In genomic region chr10:11746883-11747539, GRCh38 we compare ENCODE assay signal across 12 cellular contexts. TPM values are rescaled to one million over a fixed set of nuclear protein-coding genes. Genes with fewer than 3 reads are reported as not detected.
A peak's percentile ranks its signal among the peaks of the same experiment; 100 is the strongest.
DNase-seq lines count a peak whose midpoint lies in the region; ATAC-seq and TF ChIP-seq lines count a peak whose summit lies in the region.
"Had no signal": no experiment of that assay in that cellular context is flagged by ENCODE, and none has a peak within 500 bp of the region (broad histone marks: within the 10 kb centered on the region; RNA-seq: fewer than 3 reads in every experiment).

No MANE protein-coding gene starts in this region.

- intact Hi-C loops in tibial artery (cut with DNase I; ENCODE audit: low total_unique reads): no loop called here
- intact Hi-C loops in activated CD4-positive, alpha-beta T cell treated with anti-CD3 and anti-CD28 coated beads for 36 hours (cut with DNase I, micrococcal nuclease): no loop called here
- intact Hi-C loops in activated T-helper 1 cell treated with anti-CD3 and anti-CD28 coated beads, Interleukin-12 subunit alpha, Interleukin-12 subunit beta, Interleukin-2, Interleukin-4 antibody, amounts not matched to agents 30 ng/mL and 10 ng/mL and 1 ng/mL, durations not matched to agents 14 hours and 24 hours and 36 hours (cut with micrococcal nuclease): no loop called here

- POLR2A ChIA-PET in activated CD4-positive, alpha-beta T cell treated with anti-CD3 and anti-CD28 coated beads for 36 hours (lab: Charles Lee): no interaction called here

- peaks cover 1% of the 10 kb centered on the region for H3K27me3 Mint-ChIP-seq in activated CD4-positive, alpha-beta T cell treated with anti-CD3 and anti-CD28 coated beads for 36 hours
- peaks cover 27% of the 10 kb centered on the region for H3K27me3 Mint-ChIP-seq in activated T-helper 1 cell treated with anti-CD3 and anti-CD28 coated beads, Interleukin-12 subunit alpha, Interleukin-12 subunit beta, Interleukin-2, Interleukin-4 antibody, amounts not matched to agents 30 ng/mL and 10 ng/mL and 1 ng/mL, durations not matched to agents 14 hours and 24 hours and 36 hours (ENCODE audit: insufficient read depth)
- H3K27me3 Mint-ChIP-seq: CD4-positive, alpha-beta T cell had no signal

- peak in 1 of 2 donors; percentile 4 for TF ChIP-seq RAD21 in liver (IDR thresholded peaks at IDR 0.05)

- H3K36me3 ChIP-seq in liver (ENCODE audit: control insufficient read depth in 4 of 4, insufficient read depth in 3 of 4, low read depth in 1 of 4, low read length in 3 of 4): peaks cover 1 to 14% (median 10%) of the 10 kb centered on the region in 4 donors
- peaks cover 0 to 8% (median 0%) of the 10 kb centered on the region in 3 donors for H3K36me3 ChIP-seq in tibial artery

- H3K9ac ChIP-seq in liver (ENCODE audit: low read depth in 1 of 2, low read length in 2 of 2): peak overlapping the region; percentile 36 to 42

- H3K36me3 Mint-ChIP-seq in activated CD4-positive, alpha-beta T cell treated with anti-CD3 and anti-CD28 coated beads for 36 hours (ENCODE audit: low read depth): no peaks in the 10 kb centered on the region
- H3K36me3 Mint-ChIP-seq in activated T-helper 1 cell treated with anti-CD3 and anti-CD28 coated beads, Interleukin-12 subunit alpha, Interleukin-12 subunit beta, Interleukin-2, Interleukin-4 antibody, amounts not matched to agents 30 ng/mL and 10 ng/mL and 1 ng/mL, durations not matched to agents 14 hours and 24 hours and 36 hours (ENCODE audit: low read depth): no peaks in the 10 kb centered on the region

- peak; percentile 88 for DNase-seq in NOMO-1 treated with DMSO at 0.1 percent for 48 hours (lab: John Stamatoyannopoulos, UW; ENCODE audit: unreplicated experiment)
- DNase-seq in choroid plexus epithelial cell (ENCODE audit: low read depth): peak; percentile 23
- DNase-seq in tibial artery: peak in 1 of 2 donors; percentile 65
- DNase-seq in activated CD4-positive, alpha-beta T cell treated with anti-CD3 and anti-CD28 coated beads for 36 hours: no peak
- DNase-seq in activated T-helper 1 cell treated with anti-CD3 and anti-CD28 coated beads, Interleukin-12 subunit alpha, Interleukin-12 subunit beta, Interleukin-2, Interleukin-4 antibody, amounts not matched to agents 30 ng/mL and 10 ng/mL and 1 ng/mL, durations not matched to agents 14 hours and 24 hours and 36 hours (ENCODE audit: low spot score): no peak
- DNase-seq: activated CD4-positive, alpha-beta T cell treated with anti-CD3 and anti-CD28 coated beads for 48 hours; CD4-positive, alpha-beta T cell; mucosa of descending colon; stimulated activated CD4-positive, alpha-beta T cell treated with anti-CD3 and anti-CD28 coated beads, Interleukin-4, amount 100 ng/mL, for 1 hour; stimulated activated naive CD4-positive, alpha-beta T cell had no signal

- H3K27ac Mint-ChIP-seq in activated CD4-positive, alpha-beta T cell treated with anti-CD3 and anti-CD28 coated beads for 36 hours: no peak overlapping the region
- H3K27ac Mint-ChIP-seq in activated T-helper 1 cell treated with anti-CD3 and anti-CD28 coated beads, Interleukin-12 subunit alpha, Interleukin-12 subunit beta, Interleukin-2, Interleukin-4 antibody, amounts not matched to agents 30 ng/mL and 10 ng/mL and 1 ng/mL, durations not matched to agents 14 hours and 24 hours and 36 hours: no peak overlapping the region
- H3K27ac Mint-ChIP-seq: CD4-positive, alpha-beta T cell had no signal

- H3K27ac ChIP-seq in liver (ENCODE audit: low read depth in 1 of 2, low read length in 2 of 2) (peak overlapping the region; percentile 47 to 68), tibial artery (peak overlapping the region; percentile 41 to 43)

- H3K4me3 Mint-ChIP-seq in activated CD4-positive, alpha-beta T cell treated with anti-CD3 and anti-CD28 coated beads for 36 hours: no peak overlapping the region
- H3K4me3 Mint-ChIP-seq in activated T-helper 1 cell treated with anti-CD3 and anti-CD28 coated beads, Interleukin-12 subunit alpha, Interleukin-12 subunit beta, Interleukin-2, Interleukin-4 antibody, amounts not matched to agents 30 ng/mL and 10 ng/mL and 1 ng/mL, durations not matched to agents 14 hours and 24 hours and 36 hours: no peak overlapping the region
- H3K4me3 Mint-ChIP-seq: CD4-positive, alpha-beta T cell had no signal

- TF ChIP-seq CTCF in choroid plexus epithelial cell (conservative IDR thresholded peaks at IDR 0.05; ENCODE audit: low read depth, low read length) (no peak), liver (IDR thresholded peaks at IDR 0.05; ENCODE audit: low read depth, low read length, missing input control) (no peak), tibial artery (IDR thresholded peaks at IDR 0.05) (no peak)

- peaks cover under 1% of the 10 kb centered on the region for H3K4me1 Mint-ChIP-seq in activated CD4-positive, alpha-beta T cell treated with anti-CD3 and anti-CD28 coated beads for 36 hours
- no peaks in the 10 kb centered on the region for H3K4me1 Mint-ChIP-seq in activated T-helper 1 cell treated with anti-CD3 and anti-CD28 coated beads, Interleukin-12 subunit alpha, Interleukin-12 subunit beta, Interleukin-2, Interleukin-4 antibody, amounts not matched to agents 30 ng/mL and 10 ng/mL and 1 ng/mL, durations not matched to agents 14 hours and 24 hours and 36 hours (ENCODE audit: low read depth)

- no peaks in the 10 kb centered on the region for H3K9me3 ChIP-seq in liver (ENCODE audit: control insufficient read depth in 4 of 4, low read length in 3 of 4)
- no peaks in the 10 kb centered on the region for H3K9me3 ChIP-seq in tibial artery
- H3K9me3 ChIP-seq: mucosa of descending colon had no signal

- 26% methylated on average over 13 of the region's 13 CpGs for WGBS in liver

- H3K27me3 ChIP-seq in liver (ENCODE audit: control insufficient read depth in 4 of 4, insufficient read depth in 4 of 4, low read length in 3 of 4) (no peaks in the 10 kb centered on the region), tibial artery (no peaks in the 10 kb centered on the region)

- CTCF ChIA-PET in activated CD4-positive, alpha-beta T cell treated with anti-CD3 and anti-CD28 coated beads for 36 hours (lab: Charles Lee): interaction anchor here (3.0 kb wide), 1 partner anchor 11 kb away, joined by 11 read pairs; no protein-coding TSS in a partner anchor

- peak overlapping the region; percentile 32 for H3K4me3 ChIP-seq in choroid plexus epithelial cell (ENCODE audit: low read depth, low read length)
- H3K4me3 ChIP-seq in liver (ENCODE audit: low read depth in 1 of 3, low read length in 3 of 3): no peak overlapping the region
- peak overlapping the region in 1 of 2 donors; percentile 1 for H3K4me3 ChIP-seq in tibial artery
- H3K4me3 ChIP-seq: mucosa of descending colon had no signal

- no peaks in the 10 kb centered on the region for H3K9me3 Mint-ChIP-seq in activated CD4-positive, alpha-beta T cell treated with anti-CD3 and anti-CD28 coated beads for 36 hours (ENCODE audit: low read depth)
- H3K9me3 Mint-ChIP-seq in activated T-helper 1 cell treated with anti-CD3 and anti-CD28 coated beads, Interleukin-12 subunit alpha, Interleukin-12 subunit beta, Interleukin-2, Interleukin-4 antibody, amounts not matched to agents 30 ng/mL and 10 ng/mL and 1 ng/mL, durations not matched to agents 14 hours and 24 hours and 36 hours: no peaks in the 10 kb centered on the region
- H3K9me3 Mint-ChIP-seq: CD4-positive, alpha-beta T cell had no signal

- H3K4me1 ChIP-seq in liver (ENCODE audit: control insufficient read depth in 4 of 4, insufficient read depth in 4 of 4, low read length in 3 of 4): peaks cover 4 to 33% (median 28%) of the 10 kb centered on the region in 4 donors
- peaks cover 0 to 20% (median 14%) of the 10 kb centered on the region in 4 donors for H3K4me1 ChIP-seq in tibial artery

- ATAC-seq in GM19395 (IDR thresholded peaks at IDR 0.05; ENCODE audit: unreplicated experiment): no peak
- no peak for ATAC-seq in activated CD4-positive, alpha-beta T cell treated with anti-CD3 and anti-CD28 coated beads for 36 hours
- ATAC-seq: mucosa of descending colon had no signal

TF ChIP-seq in liver, 16 proteins besides CTCF, POLR2A, EP300 and RAD21 (continues in another document):
- TF ChIP-seq GABPA (IDR thresholded peaks at IDR 0.05 in 1 of 2, conservative IDR thresholded peaks at IDR 0.05 in 1 of 2): no peak
- peak; percentile 80 for TF ChIP-seq NR2F2 (IDR thresholded peaks at IDR 0.05)
- TF ChIP-seq SP1 (IDR thresholded peaks at IDR 0.05): peak; percentile 71
- TF ChIP-seq, protein P1, sequence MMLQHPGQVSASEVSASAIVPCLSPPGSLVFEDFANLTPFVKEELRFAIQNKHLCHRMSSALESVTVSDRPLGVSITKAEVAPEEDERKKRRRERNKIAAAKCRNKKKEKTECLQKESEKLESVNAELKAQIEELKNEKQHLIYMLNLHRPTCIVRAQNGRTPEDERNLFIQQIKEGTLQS (IDR thresholded peaks at IDR 0.05): no peak
- no peak for TF ChIP-seq HNF4G (IDR thresholded peaks at IDR 0.05)
- TF ChIP-seq ZBTB33 (IDR thresholded peaks at IDR 0.05): no peak
- TF ChIP-seq EGR1 (IDR thresholded peaks at IDR 0.05; ENCODE audit: low read depth in 2 of 2): no peak
- TF ChIP-seq HNF4A (conservative IDR thresholded peaks at IDR 0.05): peak in 1 of 2 donors; percentile 41
- no peak for TF ChIP-seq TAF1 (conservative IDR thresholded peaks at IDR 0.05)
- TF ChIP-seq FOXA2 (IDR thresholded peaks at IDR 0.05): peak; percentile 80

RNA-seq across cellular contexts. Expression of gene ECHDC3, which starts 4.8 kb away (rescaled TPM):
- total RNA-seq in liver: 10 to 100 TPM in 1 of 2 donors, 1 to 10 TPM in 1; 6.1 to 98.3 TPM
- polyA plus RNA-seq in liver: 100 to 1,000 TPM in 1 of 2 donors, 10 to 100 TPM in 1; 96.3 to 144 TPM
- 1 to 10 TPM; 3.5 to 3.8 TPM for total RNA-seq in activated CD4-positive, alpha-beta T cell treated with anti-CD3 and anti-CD28 coated beads for 36 hours
- 0.15 and 0.18 TPM in 2 replicates for total RNA-seq in activated T-helper 1 cell treated with anti-CD3 and anti-CD28 coated beads, Interleukin-12 subunit alpha, Interleukin-12 subunit beta, Interleukin-2, Interleukin-4 antibody, amounts not matched to agents 30 ng/mL and 10 ng/mL and 1 ng/mL, durations not matched to agents 14 hours and 24 hours and 36 hours

Comparison
In these comparisons a context has a peak if more than half of its experiments do, and no peak if none do; other contexts are left out.
1. DNase-seq: peak in NOMO-1 treated with DMSO at 0.1 percent for 48 hours (single experiment) and choroid plexus epithelial cell (single experiment); none in activated CD4-positive, alpha-beta T cell treated with anti-CD3 and anti-CD28 coated beads for 36 hours (single experiment) and activated T-helper 1 cell treated with anti-CD3 and anti-CD28 coated beads, Interleukin-12 subunit alpha, Interleukin-12 subunit beta, Interleukin-2, Interleukin-4 antibody, amounts not matched to agents 30 ng/mL and 10 ng/mL and 1 ng/mL, durations not matched to agents 14 hours and 24 hours and 36 hours (single experiment).